In genomic region chr12:55937956-55938355, GRCh38 we compare ENCODE assay signal across 16 cellular contexts. TPM values are rescaled to one million over a fixed set of nuclear protein-coding genes. Genes with fewer than 3 reads are reported as not detected.
A peak's percentile ranks its signal among the peaks of the same experiment; 100 is the strongest.
DNase-seq lines count a peak whose midpoint lies in the region; TF ChIP-seq lines count a peak whose summit lies in the region.
"Had no signal": no experiment of that assay in that cellular context is flagged by ENCODE, and none has a peak within 500 bp of the region (broad histone marks: within the 10 kb centered on the region; RNA-seq: fewer than 3 reads in every experiment).

No MANE protein-coding gene starts in this region.

- peaks cover 89% of the 10 kb centered on the region for H3K4me1 Mint-ChIP-seq in activated CD4-positive, alpha-beta T cell treated with anti-CD3 and anti-CD28 coated beads, Interleukin-2, amount 10 ng/mL, durations not matched to agents 7 days and 5 days
- H3K4me1 Mint-ChIP-seq in activated naive CD8-positive, alpha-beta T cell treated with anti-CD3 and anti-CD28 coated beads for 36 hours, result peaks cover 88% of the 10 kb centered on the region

- H4K8ac ChIP-seq in mesendoderm (ENCODE audit: low read depth, low read length), result no peak overlapping the region

- no peaks in the 10 kb centered on the region for H3K79me2 ChIP-seq in mesendoderm (ENCODE audit: control insufficient read depth, insufficient read depth, low read length)

- TF ChIP-seq CTCF in tibial nerve (IDR thresholded peaks at IDR 0.05) (no peak), left ventricle myocardium inferior (IDR thresholded peaks at IDR 0.05; ENCODE audit: borderline replicate concordance) (no peak)

- H3K18ac ChIP-seq in mesendoderm (ENCODE audit: low read length), result no peak overlapping the region

- H3K9me3 ChIP-seq in tibial nerve (no peaks in the 10 kb centered on the region), left ventricle myocardium inferior (replicated peaks) (no peaks in the 10 kb centered on the region)
- H3K9me3 ChIP-seq: mucosa of descending colon had no signal

- intact Hi-C loops in left ventricle myocardium inferior (cut with micrococcal nuclease), result loop anchor here (5.0 to 10.0 kb wide), 2 partner anchors 113 to 201 kb away; partner anchors contain the start of gene DNAJC14

- H3K36me3 ChIP-seq in mesendoderm (ENCODE audit: control insufficient read depth, insufficient read depth, low read length), result no peaks in the 10 kb centered on the region
- H3K36me3 ChIP-seq in tibial nerve, result peaks cover 0 to 39% (median 4%) of the 10 kb centered on the region in 3 donors
- H3K36me3 ChIP-seq in left ventricle myocardium inferior, result peaks cover 8% of the 10 kb centered on the region

- H2BK5ac ChIP-seq in mesendoderm (ENCODE audit: low read length), result no peak overlapping the region

- H2AK5ac ChIP-seq in mesendoderm (ENCODE audit: low read length), result no peak overlapping the region

- CTCF ChIA-PET in activated CD4-positive, alpha-beta T cell treated with anti-CD3 and anti-CD28 coated beads, Interleukin-2, amount 10 ng/mL, durations not matched to agents 7 days and 5 days (lab: Charles Lee), result interaction anchor here (0.6 to 7.0 kb wide), 4 partner anchors 11 to 1593 kb away, joined by 3 to 45 read pairs (median 3); partner anchors contain the start of gene PYM1

- no peak overlapping the region for H3K4me2 ChIP-seq in mesendoderm (ENCODE audit: low read length)

- no peak overlapping the region for H2BK15ac ChIP-seq in mesendoderm (replicated peaks; ENCODE audit: low read depth)

- H3K4ac ChIP-seq in mesendoderm (ENCODE audit: low read depth, low read length), result no peak overlapping the region

- H3K23ac ChIP-seq in mesendoderm (ENCODE audit: low read length), result no peak overlapping the region

- H3K4me3 Mint-ChIP-seq in activated CD4-positive, alpha-beta T cell treated with anti-CD3 and anti-CD28 coated beads, Interleukin-2, amount 10 ng/mL, durations not matched to agents 7 days and 5 days, result no peak overlapping the region
- H3K4me3 Mint-ChIP-seq in activated naive CD8-positive, alpha-beta T cell treated with anti-CD3 and anti-CD28 coated beads for 36 hours, result no peak overlapping the region

- WGBS in mesendoderm (ENCODE audit: extremely low coverage, insufficient coverage, low lambda C conversion rate), result no CpG with 5 or more reads among the region's 2 CpGs
- WGBS in tibial nerve, 2 donors, result 92 to 97% methylated on average over 2 of the region's 2 CpGs

- peak overlapping the region; percentile 89 for H3K27ac Mint-ChIP-seq in activated CD4-positive, alpha-beta T cell treated with anti-CD3 and anti-CD28 coated beads, Interleukin-2, amount 10 ng/mL, durations not matched to agents 7 days and 5 days
- peak overlapping the region; percentile 84 for H3K27ac Mint-ChIP-seq in activated naive CD8-positive, alpha-beta T cell treated with anti-CD3 and anti-CD28 coated beads for 36 hours

- POLR2A ChIA-PET in activated CD4-positive, alpha-beta T cell treated with anti-CD3 and anti-CD28 coated beads, Interleukin-2, amount 10 ng/mL, durations not matched to agents 7 days and 5 days (lab: Charles Lee), result no interaction called here

- TF ChIP-seq POLR2A in tibial nerve (IDR thresholded peaks at IDR 0.05), result no peak

- H3K9ac ChIP-seq in mesendoderm (ENCODE audit: low read length), result no peak overlapping the region
- H3K9ac ChIP-seq: parathyroid adenoma had no signal

- H3K36me3 Mint-ChIP-seq in activated CD4-positive, alpha-beta T cell treated with anti-CD3 and anti-CD28 coated beads, Interleukin-2, amount 10 ng/mL, durations not matched to agents 7 days and 5 days (ENCODE audit: low read depth), result peaks cover 95% of the 10 kb centered on the region
- H3K36me3 Mint-ChIP-seq in activated naive CD8-positive, alpha-beta T cell treated with anti-CD3 and anti-CD28 coated beads for 36 hours, result peaks cover 71% of the 10 kb centered on the region

- H3K27me3 ChIP-seq in mesendoderm (ENCODE audit: insufficient read depth, low read length, poor library complexity) (peaks cover 6% of the 10 kb centered on the region), tibial nerve (no peaks in the 10 kb centered on the region), left ventricle myocardium inferior (ENCODE audit: low read depth) (no peaks in the 10 kb centered on the region)

- no peak for DNase-seq in activated CD4-positive, alpha-beta T cell treated with anti-CD3 and anti-CD28 coated beads, Interleukin-2, amount 10 ng/mL, durations not matched to agents 7 days and 5 days
- DNase-seq in activated CD4-positive, alpha-beta T cell treated with anti-CD3 and anti-CD28 coated beads for 4 hours, result no peak
- DNase-seq in HT1080 (ENCODE audit: low read depth) (peak; percentile 68), mesendoderm (peak; percentile 26), SIG-M5 (lab: John Stamatoyannopoulos, UW) (no peak), tibial nerve (ENCODE audit: low spot score in 2 of 2) (no peak), left ventricle myocardium inferior (no peak)
- DNase-seq in activated naive CD8-positive, alpha-beta T cell treated with anti-CD3 and anti-CD28 coated beads for 36 hours, result no peak
- DNase-seq: COR-L47; kidney glomerular epithelial cell; mucosa of descending colon; NCI-H1930; NCI-H524 treated with DMSO at 0.1 percent for 48 hours; stimulated activated CD4-positive, alpha-beta T cell treated with anti-CD3 and anti-CD28 coated beads, Interleukin-4, amount 100 ng/mL, for 4 hours had no signal

- no peaks in the 10 kb centered on the region for H3K9me3 Mint-ChIP-seq in activated CD4-positive, alpha-beta T cell treated with anti-CD3 and anti-CD28 coated beads, Interleukin-2, amount 10 ng/mL, durations not matched to agents 7 days and 5 days
- no peaks in the 10 kb centered on the region for H3K9me3 Mint-ChIP-seq in activated naive CD8-positive, alpha-beta T cell treated with anti-CD3 and anti-CD28 coated beads for 36 hours

- no peaks in the 10 kb centered on the region for H3K27me3 Mint-ChIP-seq in activated CD4-positive, alpha-beta T cell treated with anti-CD3 and anti-CD28 coated beads, Interleukin-2, amount 10 ng/mL, durations not matched to agents 7 days and 5 days
- H3K27me3 Mint-ChIP-seq in activated naive CD8-positive, alpha-beta T cell treated with anti-CD3 and anti-CD28 coated beads for 36 hours, result no peaks in the 10 kb centered on the region

- H3K27ac ChIP-seq in mesendoderm (ENCODE audit: low read depth, low read length) (no peak overlapping the region), tibial nerve (no peak overlapping the region), left ventricle myocardium inferior (replicated peaks) (no peak overlapping the region)
- H3K27ac ChIP-seq: coronary artery, parathyroid adenoma had no signal

- no peaks in the 10 kb centered on the region for H3K79me1 ChIP-seq in mesendoderm (ENCODE audit: low read length)

- no peaks in the 10 kb centered on the region for H3K4me1 ChIP-seq in mesendoderm (ENCODE audit: control insufficient read depth, low read depth, low read length)
- H3K4me1 ChIP-seq in tibial nerve, result peaks cover 0 to 39% (median 16%) of the 10 kb centered on the region in 4 donors
- H3K4me1 ChIP-seq in left ventricle myocardium inferior, result peaks cover 23% of the 10 kb centered on the region

- H4K5ac ChIP-seq in mesendoderm (ENCODE audit: low read length), result no peak overlapping the region

- H2BK120ac ChIP-seq in mesendoderm (ENCODE audit: low read depth, low read length), result no peak overlapping the region

- H3K56ac ChIP-seq in mesendoderm (ENCODE audit: low read length), result no peak overlapping the region

- no peak for TF ChIP-seq EP300 in tibial nerve (IDR thresholded peaks at IDR 0.05)

- H3K4me3 ChIP-seq in mesendoderm (ENCODE audit: low read length) (no peak overlapping the region), tibial nerve (no peak overlapping the region), left ventricle myocardium inferior (no peak overlapping the region)
- H3K4me3 ChIP-seq: coronary artery, mucosa of descending colon had no signal

RNA-seq across cellular contexts. Expression of gene DGKA, which starts 7.0 kb away (rescaled TPM):
- total RNA-seq in activated CD4-positive, alpha-beta T cell treated with anti-CD3 and anti-CD28 coated beads, Interleukin-2, amount 10 ng/mL, durations not matched to agents 7 days and 5 days, result 100 to 1,000 TPM; 766 to 771 TPM
- total RNA-seq in HT1080 (2014; rRNA removed; shearing (Covaris generic)), result 49.6 and 56.6 TPM in 2 replicates
- polyA plus RNA-seq in HT1080 (2015; cell fraction: cytosol; rRNA removed), result 67.0 and 77.7 TPM in 2 replicates
- 287 and 326 TPM in 2 replicates for polyA plus RNA-seq in HT1080 (2015; cell fraction: nucleus; rRNA removed)
- total RNA-seq in activated naive CD8-positive, alpha-beta T cell treated with anti-CD3 and anti-CD28 coated beads for 36 hours, result 100 to 1,000 TPM; 236 TPM
- 8.6 TPM for polyA plus RNA-seq in mesendoderm (2013, experiment 1 of 2)
- polyA plus RNA-seq in mesendoderm (2013, experiment 2 of 2), result 9.8 TPM
- 100 to 1,000 TPM in 1 of 4 donors, 10 to 100 TPM in 3; 24.9 to 544 (median 34.3) TPM for total RNA-seq in tibial nerve
- total RNA-seq in left ventricle myocardium inferior, result 6.5 TPM

RNA-seq across cellular contexts. Expression of gene PYM1, which starts 10.3 kb away (rescaled TPM):
- 10 to 100 TPM; 50.3 to 50.7 TPM for total RNA-seq in activated CD4-positive, alpha-beta T cell treated with anti-CD3 and anti-CD28 coated beads, Interleukin-2, amount 10 ng/mL, durations not matched to agents 7 days and 5 days
- total RNA-seq in HT1080 (2014; rRNA removed; shearing (Covaris generic)), result 37.0 and 38.0 TPM in 2 replicates
- polyA plus RNA-seq in HT1080 (2015; cell fraction: cytosol; rRNA removed), result 24.6 and 30.9 TPM in 2 replicates
- 13.7 and 15.5 TPM in 2 replicates for polyA plus RNA-seq in HT1080 (2015; cell fraction: nucleus; rRNA removed)
- 10 to 100 TPM; 33.3 to 34.9 TPM for total RNA-seq in activated naive CD8-positive, alpha-beta T cell treated with anti-CD3 and anti-CD28 coated beads for 36 hours
- 54.0 TPM for polyA plus RNA-seq in mesendoderm (2013, experiment 1 of 2)
- 55.1 TPM for polyA plus RNA-seq in mesendoderm (2013, experiment 2 of 2)
- 10 to 100 TPM; 25.3 to 53.4 (median 39.9) TPM for total RNA-seq in tibial nerve
- 14.8 TPM for total RNA-seq in left ventricle myocardium inferior

RNA-seq across cellular contexts. Expression of gene PMEL, which starts 27.9 kb away (rescaled TPM):
- under 1 TPM in 1 of 2 experiments, not detected in 1; 0.37 TPM for total RNA-seq in activated CD4-positive, alpha-beta T cell treated with anti-CD3 and anti-CD28 coated beads, Interleukin-2, amount 10 ng/mL, durations not matched to agents 7 days and 5 days
- total RNA-seq in HT1080 (2014; rRNA removed; shearing (Covaris generic)), result 1.1 and 3.3 TPM in 2 replicates
- polyA plus RNA-seq in HT1080 (2015; cell fraction: cytosol; rRNA removed), result 1.6 and 2.1 TPM in 2 replicates
- 1.7 and 2.3 TPM in 2 replicates for polyA plus RNA-seq in HT1080 (2015; cell fraction: nucleus; rRNA removed)
- under 1 TPM; 0.25 to 0.28 TPM for total RNA-seq in activated naive CD8-positive, alpha-beta T cell treated with anti-CD3 and anti-CD28 coated beads for 36 hours
- polyA plus RNA-seq in mesendoderm (2013, experiment 1 of 2), result 24.6 TPM
- polyA plus RNA-seq in mesendoderm (2013, experiment 2 of 2), result 23.0 TPM
- 1 to 10 TPM in 1 of 4 donors, under 1 TPM in 1, not detected in 2; 0.87 to 1.6 TPM for total RNA-seq in tibial nerve
- 0.16 TPM for total RNA-seq in left ventricle myocardium inferior

RNA-seq across cellular contexts. Expression of gene CDK2, which starts 28.7 kb away (rescaled TPM):
- 100 to 1,000 TPM in 1 of 2 experiments, 10 to 100 TPM in 1; 96.6 to 106 TPM for total RNA-seq in activated CD4-positive, alpha-beta T cell treated with anti-CD3 and anti-CD28 coated beads, Interleukin-2, amount 10 ng/mL, durations not matched to agents 7 days and 5 days
- total RNA-seq in HT1080 (2014; rRNA removed; shearing (Covaris generic)), result 76.5 and 97.2 TPM in 2 replicates
- 63.9 and 64.6 TPM in 2 replicates for polyA plus RNA-seq in HT1080 (2015; cell fraction: cytosol; rRNA removed)
- 83.9 and 92.5 TPM in 2 replicates for polyA plus RNA-seq in HT1080 (2015; cell fraction: nucleus; rRNA removed)
- 100 to 1,000 TPM; 111 to 120 TPM for total RNA-seq in activated naive CD8-positive, alpha-beta T cell treated with anti-CD3 and anti-CD28 coated beads for 36 hours
- 49.3 TPM for polyA plus RNA-seq in mesendoderm (2013, experiment 1 of 2)
- polyA plus RNA-seq in mesendoderm (2013, experiment 2 of 2), result 50.6 TPM
- total RNA-seq in tibial nerve, result 10 to 100 TPM; 10.3 to 22.2 (median 13.8) TPM
- total RNA-seq in left ventricle myocardium inferior, result 7.3 TPM

RNA-seq across cellular contexts. Expression of gene RAB5B, which starts 35.9 kb away (rescaled TPM):
- 10 to 100 TPM; 56.9 to 58.1 TPM for total RNA-seq in activated CD4-positive, alpha-beta T cell treated with anti-CD3 and anti-CD28 coated beads, Interleukin-2, amount 10 ng/mL, durations not matched to agents 7 days and 5 days
- total RNA-seq in HT1080 (2014; rRNA removed; shearing (Covaris generic)), result 25.8 and 34.4 TPM in 2 replicates
- polyA plus RNA-seq in HT1080 (2015; cell fraction: cytosol; rRNA removed), result 56.4 and 63.0 TPM in 2 replicates
- 53.4 and 56.7 TPM in 2 replicates for polyA plus RNA-seq in HT1080 (2015; cell fraction: nucleus; rRNA removed)
- 10 to 100 TPM; 24.5 to 25.3 TPM for total RNA-seq in activated naive CD8-positive, alpha-beta T cell treated with anti-CD3 and anti-CD28 coated beads for 36 hours
- 44.4 TPM for polyA plus RNA-seq in mesendoderm (2013, experiment 1 of 2)
- 44.6 TPM for polyA plus RNA-seq in mesendoderm (2013, experiment 2 of 2)
- total RNA-seq in tibial nerve (100 to 1,000 TPM in 1 of 4 donors, 10 to 100 TPM in 3; 71.7 to 111 (median 83.0) TPM), left ventricle myocardium inferior (111 TPM)

Comparison
In these comparisons a context has a peak if more than half of its experiments do, and no peak if none do; other contexts are left out.
1. DNase-seq: peak in HT1080 (single experiment) and mesendoderm (single experiment); none in activated CD4-positive, alpha-beta T cell treated with anti-CD3 and anti-CD28 coated beads, Interleukin-2, amount 10 ng/mL, durations not matched to agents 7 days and 5 days (single experiment), activated CD4-positive, alpha-beta T cell treated with anti-CD3 and anti-CD28 coated beads for 4 hours (0 of 2), activated naive CD8-positive, alpha-beta T cell treated with anti-CD3 and anti-CD28 coated beads for 36 hours (single experiment), SIG-M5 (single experiment), tibial nerve (0 of 2) and left ventricle myocardium inferior (single experiment).